Comparison of ENCODE assay signal across 1 cellular context in the genomic region with DNA sequence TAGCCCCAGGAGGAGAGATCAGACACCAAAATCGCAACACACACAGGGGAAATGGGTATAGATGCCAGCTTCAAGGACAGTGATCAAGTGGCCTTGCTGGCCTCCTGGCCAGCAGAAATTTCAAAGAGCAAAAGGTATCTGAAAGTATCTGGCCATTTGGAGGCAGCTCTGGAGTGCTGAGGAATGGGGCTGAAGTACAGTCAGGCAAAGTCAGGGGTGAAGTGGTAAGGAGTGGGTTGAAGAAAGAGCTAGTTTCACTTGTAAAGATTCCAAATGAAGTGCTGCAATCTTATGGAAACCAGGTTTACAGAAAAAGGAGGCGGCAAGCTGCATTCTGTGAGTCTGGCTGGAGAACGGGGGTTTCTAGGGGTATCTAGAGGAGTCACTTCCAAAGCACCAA.
TF ChIP-seq lines count a peak whose summit lies in the region.

No MANE protein-coding gene starts in this region.

TF ChIP-seq in liver, 16 proteins besides CTCF, POLR2A, EP300 and RAD21 (continued from another document):
- TF ChIP-seq, protein P1, sequence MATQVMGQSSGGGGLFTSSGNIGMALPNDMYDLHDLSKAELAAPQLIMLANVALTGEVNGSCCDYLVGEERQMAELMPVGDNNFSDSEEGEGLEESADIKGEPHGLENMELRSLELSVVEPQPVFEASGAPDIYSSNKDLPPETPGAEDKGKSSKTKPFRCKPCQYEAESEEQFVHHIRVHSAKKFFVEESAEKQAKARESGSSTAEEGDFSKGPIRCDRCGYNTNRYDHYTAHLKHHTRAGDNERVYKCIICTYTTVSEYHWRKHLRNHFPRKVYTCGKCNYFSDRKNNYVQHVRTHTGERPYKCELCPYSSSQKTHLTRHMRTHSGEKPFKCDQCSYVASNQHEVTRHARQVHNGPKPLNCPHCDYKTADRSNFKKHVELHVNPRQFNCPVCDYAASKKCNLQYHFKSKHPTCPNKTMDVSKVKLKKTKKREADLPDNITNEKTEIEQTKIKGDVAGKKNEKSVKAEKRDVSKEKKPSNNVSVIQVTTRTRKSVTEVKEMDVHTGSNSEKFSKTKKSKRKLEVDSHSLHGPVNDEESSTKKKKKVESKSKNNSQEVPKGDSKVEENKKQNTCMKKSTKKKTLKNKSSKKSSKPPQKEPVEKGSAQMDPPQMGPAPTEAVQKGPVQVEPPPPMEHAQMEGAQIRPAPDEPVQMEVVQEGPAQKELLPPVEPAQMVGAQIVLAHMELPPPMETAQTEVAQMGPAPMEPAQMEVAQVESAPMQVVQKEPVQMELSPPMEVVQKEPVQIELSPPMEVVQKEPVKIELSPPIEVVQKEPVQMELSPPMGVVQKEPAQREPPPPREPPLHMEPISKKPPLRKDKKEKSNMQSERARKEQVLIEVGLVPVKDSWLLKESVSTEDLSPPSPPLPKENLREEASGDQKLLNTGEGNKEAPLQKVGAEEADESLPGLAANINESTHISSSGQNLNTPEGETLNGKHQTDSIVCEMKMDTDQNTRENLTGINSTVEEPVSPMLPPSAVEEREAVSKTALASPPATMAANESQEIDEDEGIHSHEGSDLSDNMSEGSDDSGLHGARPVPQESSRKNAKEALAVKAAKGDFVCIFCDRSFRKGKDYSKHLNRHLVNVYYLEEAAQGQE (IDR thresholded peaks at IDR 0.05): no peak
- no peak for TF ChIP-seq JUND (IDR thresholded peaks at IDR 0.05)
- TF ChIP-seq EGR1 (IDR thresholded peaks at IDR 0.05; ENCODE audit: low read depth in 2 of 2): no peak
- no peak for TF ChIP-seq RXRA (IDR thresholded peaks at IDR 0.05)
- no peak for TF ChIP-seq YY1 (IDR thresholded peaks at IDR 0.05)
- TF ChIP-seq, protein P2, sequence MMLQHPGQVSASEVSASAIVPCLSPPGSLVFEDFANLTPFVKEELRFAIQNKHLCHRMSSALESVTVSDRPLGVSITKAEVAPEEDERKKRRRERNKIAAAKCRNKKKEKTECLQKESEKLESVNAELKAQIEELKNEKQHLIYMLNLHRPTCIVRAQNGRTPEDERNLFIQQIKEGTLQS (IDR thresholded peaks at IDR 0.05): no peak
- no peak for TF ChIP-seq NR2F2 (IDR thresholded peaks at IDR 0.05)
